Comparison of ENCODE assay signal across 3 cellular contexts in the genomic region with DNA sequence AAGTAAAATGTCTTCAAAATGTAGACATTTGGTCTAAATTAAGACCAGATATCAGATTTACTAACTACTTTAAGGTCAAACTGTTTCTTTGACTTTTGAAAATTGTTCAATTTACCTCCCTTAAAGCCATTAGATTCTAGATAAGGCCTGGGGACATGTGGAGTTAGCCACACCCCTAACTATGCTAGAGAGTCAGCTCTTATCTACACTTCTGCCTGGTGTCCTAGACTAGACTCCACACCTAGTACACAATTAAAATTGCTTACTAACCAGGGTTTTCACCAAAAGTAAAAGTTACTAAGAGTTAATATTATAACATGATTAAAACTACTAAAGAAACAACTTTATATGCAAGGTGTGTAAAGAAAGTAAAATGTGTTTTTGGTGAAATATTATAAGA.
A peak's percentile ranks its signal among the peaks of the same experiment; 100 is the strongest.
TF ChIP-seq lines count a peak whose summit lies in the region.

No MANE protein-coding gene starts in this region.

TF ChIP-seq in SK-N-SH, 30 proteins besides CTCF, POLR2A, EP300 and RAD21 (continued from another document):
- TF ChIP-seq, protein P1, sequence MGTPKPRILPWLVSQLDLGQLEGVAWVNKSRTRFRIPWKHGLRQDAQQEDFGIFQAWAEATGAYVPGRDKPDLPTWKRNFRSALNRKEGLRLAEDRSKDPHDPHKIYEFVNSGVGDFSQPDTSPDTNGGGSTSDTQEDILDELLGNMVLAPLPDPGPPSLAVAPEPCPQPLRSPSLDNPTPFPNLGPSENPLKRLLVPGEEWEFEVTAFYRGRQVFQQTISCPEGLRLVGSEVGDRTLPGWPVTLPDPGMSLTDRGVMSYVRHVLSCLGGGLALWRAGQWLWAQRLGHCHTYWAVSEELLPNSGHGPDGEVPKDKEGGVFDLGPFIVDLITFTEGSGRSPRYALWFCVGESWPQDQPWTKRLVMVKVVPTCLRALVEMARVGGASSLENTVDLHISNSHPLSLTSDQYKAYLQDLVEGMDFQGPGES (IDR thresholded peaks at IDR 0.05; ENCODE audit: low read depth, low read length): no peak
- TF ChIP-seq TAF1 (IDR thresholded peaks at IDR 0.05; ENCODE audit: borderline replicate concordance, low read depth, low read length): no peak
- TF ChIP-seq USF1 (IDR thresholded peaks at IDR 0.05; ENCODE audit: borderline replicate concordance, low read depth): no peak
- TF ChIP-seq USF2 (IDR thresholded peaks at IDR 0.05; ENCODE audit: borderline replicate concordance, low read depth, low read length): no peak
- TF ChIP-seq GATA2 (CRISPR knock-in tag; IDR thresholded peaks at IDR 0.05): peak; percentile 30; the same call in 1 of the 2 replicates

TF ChIP-seq in SK-N-SH treated with all-trans-retinoic acid at 6 μM for 48 hours, 23 proteins besides CTCF, POLR2A, EP300 and RAD21 (continued from another document):
- TF ChIP-seq, protein P2, sequence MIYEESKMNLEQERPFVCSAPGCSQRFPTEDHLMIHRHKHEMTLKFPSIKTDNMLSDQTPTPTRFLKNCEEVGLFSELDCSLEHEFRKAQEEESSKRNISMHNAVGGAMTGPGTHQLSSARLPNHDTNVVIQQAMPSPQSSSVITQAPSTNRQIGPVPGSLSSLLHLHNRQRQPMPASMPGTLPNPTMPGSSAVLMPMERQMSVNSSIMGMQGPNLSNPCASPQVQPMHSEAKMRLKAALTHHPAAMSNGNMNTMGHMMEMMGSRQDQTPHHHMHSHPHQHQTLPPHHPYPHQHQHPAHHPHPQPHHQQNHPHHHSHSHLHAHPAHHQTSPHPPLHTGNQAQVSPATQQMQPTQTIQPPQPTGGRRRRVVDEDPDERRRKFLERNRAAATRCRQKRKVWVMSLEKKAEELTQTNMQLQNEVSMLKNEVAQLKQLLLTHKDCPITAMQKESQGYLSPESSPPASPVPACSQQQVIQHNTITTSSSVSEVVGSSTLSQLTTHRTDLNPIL (CRISPR knock-in tag; IDR thresholded peaks at IDR 0.05; ENCODE audit: low read depth): no peak
- TF ChIP-seq CSDC2 (CRISPR knock-in tag; IDR thresholded peaks at IDR 0.05): no peak
- no peak for TF ChIP-seq OSR1 (CRISPR knock-in tag; IDR thresholded peaks at IDR 0.05)
- TF ChIP-seq TSHZ2 (CRISPR knock-in tag; IDR thresholded peaks at IDR 0.05): no peak
- no peak for TF ChIP-seq ISL1 (CRISPR knock-in tag; IDR thresholded peaks at IDR 0.05)
- TF ChIP-seq CSRNP3 (CRISPR knock-in tag; IDR thresholded peaks at IDR 0.05): no peak
- TF ChIP-seq PPARA (CRISPR knock-in tag; IDR thresholded peaks at IDR 0.05; ENCODE audit: borderline replicate concordance): no peak
- TF ChIP-seq, protein P3, sequence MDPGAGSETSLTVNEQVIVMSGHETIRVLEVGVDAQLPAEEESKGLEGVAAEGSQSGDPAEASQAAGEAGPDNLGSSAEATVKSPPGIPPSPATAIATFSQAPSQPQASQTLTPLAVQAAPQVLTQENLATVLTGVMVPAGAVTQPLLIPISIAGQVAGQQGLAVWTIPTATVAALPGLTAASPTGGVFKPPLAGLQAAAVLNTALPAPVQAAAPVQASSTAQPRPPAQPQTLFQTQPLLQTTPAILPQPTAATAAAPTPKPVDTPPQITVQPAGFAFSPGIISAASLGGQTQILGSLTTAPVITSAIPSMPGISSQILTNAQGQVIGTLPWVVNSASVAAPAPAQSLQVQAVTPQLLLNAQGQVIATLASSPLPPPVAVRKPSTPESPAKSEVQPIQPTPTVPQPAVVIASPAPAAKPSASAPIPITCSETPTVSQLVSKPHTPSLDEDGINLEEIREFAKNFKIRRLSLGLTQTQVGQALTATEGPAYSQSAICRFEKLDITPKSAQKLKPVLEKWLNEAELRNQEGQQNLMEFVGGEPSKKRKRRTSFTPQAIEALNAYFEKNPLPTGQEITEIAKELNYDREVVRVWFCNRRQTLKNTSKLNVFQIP (CRISPR knock-in tag; IDR thresholded peaks at IDR 0.05; ENCODE audit: borderline replicate concordance, low read depth): no peak
- no peak for TF ChIP-seq ZC3H10 (CRISPR knock-in tag; IDR thresholded peaks at IDR 0.05)

TF ChIP-seq in K562, 482 proteins besides CTCF, POLR2A, EP300 and RAD21 (continued from another document):
- TF ChIP-seq DPF2 (IDR thresholded peaks at IDR 0.05) (0 out of 2 replicates have a peak, but pooled peaks have one; percentile 35), GATAD2B (IDR thresholded peaks at IDR 0.05; ENCODE audit: borderline replicate concordance) (0 out of 2 replicates have a peak, but pooled peaks have one; percentile 13), DDX20 (tag; IDR thresholded peaks at IDR 0.05; ENCODE audit: low read depth) (no peak)
- TF ChIP-seq, protein P4, sequence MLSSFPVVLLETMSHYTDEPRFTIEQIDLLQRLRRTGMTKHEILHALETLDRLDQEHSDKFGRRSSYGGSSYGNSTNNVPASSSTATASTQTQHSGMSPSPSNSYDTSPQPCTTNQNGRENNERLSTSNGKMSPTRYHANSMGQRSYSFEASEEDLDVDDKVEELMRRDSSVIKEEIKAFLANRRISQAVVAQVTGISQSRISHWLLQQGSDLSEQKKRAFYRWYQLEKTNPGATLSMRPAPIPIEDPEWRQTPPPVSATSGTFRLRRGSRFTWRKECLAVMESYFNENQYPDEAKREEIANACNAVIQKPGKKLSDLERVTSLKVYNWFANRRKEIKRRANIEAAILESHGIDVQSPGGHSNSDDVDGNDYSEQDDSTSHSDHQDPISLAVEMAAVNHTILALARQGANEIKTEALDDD (IDR thresholded peaks at IDR 0.05): peak; percentile 92
- TF ChIP-seq, protein P2 (CRISPR knock-in tag; IDR thresholded peaks at IDR 0.05): no peak
